ENCODE assay signal across 10 cellular contexts in genomic region chr2:222959358-222959757, GRCh38.
A peak's percentile ranks its signal among the peaks of the same experiment; 100 is the strongest.
DNase-seq lines count a peak whose midpoint lies in the region; ATAC-seq and TF ChIP-seq lines count a peak whose summit lies in the region.
"Had no signal": no experiment of that assay in that cellular context is flagged by ENCODE, and none has a peak within 500 bp of the region (broad histone marks: within the 10 kb centered on the region; RNA-seq: fewer than 3 reads in every experiment).

No MANE protein-coding gene starts in this region.

- H3K27ac ChIP-seq in HUES6 (ENCODE audit: low read depth, low read length), result peak overlapping the region; percentile 10; the same call in 1 of the 2 replicates
- H3K27ac ChIP-seq in brain microvascular endothelial cell, result no peak overlapping the region

- in situ Hi-C loops in brain microvascular endothelial cell (cut with HindIII; ENCODE audit: low pct_ligation_motif_present, low sequenced_read_pairs), result no loop called here

- H3K4me1 ChIP-seq in HUES6 (ENCODE audit: control insufficient read depth, insufficient read depth, low read length), result peaks cover 19% of the 10 kb centered on the region

- peaks cover 15% of the 10 kb centered on the region; the same call in 1 of the 2 replicates for H3K9me3 ChIP-seq in HUES6 (ENCODE audit: control insufficient read depth, insufficient read depth, low read depth, low read length)

- H3K9ac ChIP-seq in HUES6 (ENCODE audit: low read length), result peak overlapping the region; percentile 43

- peak; percentile 80 for TF ChIP-seq CTCF in brain microvascular endothelial cell (IDR thresholded peaks at IDR 0.05; ENCODE audit: low read depth, low read length, missing control alignments)

- H3K27me3 ChIP-seq in HUES6 (ENCODE audit: control insufficient read depth, insufficient read depth, low read length), result no peaks in the 10 kb centered on the region
- H3K27me3 ChIP-seq in brain microvascular endothelial cell (replicated peaks), result no peaks in the 10 kb centered on the region

- DNase-seq in AG08396 (ENCODE audit: low spot score) (peak; percentile 81), brain microvascular endothelial cell (peak; percentile 90), kidney glomerular epithelial cell (lab: John Stamatoyannopoulos, UW) (peak; percentile 93), DMS53 treated with DMSO at 0.1 percent for 48 hours (lab: John Stamatoyannopoulos, UW; ENCODE audit: unreplicated experiment) (no peak), SHP77 (lab: John Stamatoyannopoulos, UW) (no peak), NCI-H748 (lab: John Stamatoyannopoulos, UW; ENCODE audit: unreplicated experiment) (no peak)
- DNase-seq: NCI-H2081, small intestine had no signal

- H3K36me3 ChIP-seq in HUES6 (ENCODE audit: control insufficient read depth, insufficient read depth, low read length) (no peaks in the 10 kb centered on the region), brain microvascular endothelial cell (replicated peaks) (no peaks in the 10 kb centered on the region)

- no peak for ATAC-seq in HG03159 (IDR thresholded peaks at IDR 0.05; ENCODE audit: unreplicated experiment)

- no peak overlapping the region for H3K4me3 ChIP-seq in HUES6 (ENCODE audit: low read depth, low read length)
- no peak overlapping the region for H3K4me3 ChIP-seq in brain microvascular endothelial cell (ENCODE audit: low read depth, low read length)

Comparison
In these comparisons a context has a peak if more than half of its experiments do, and no peak if none do; other contexts are left out.
1. DNase-seq: peak in AG08396 (single experiment), brain microvascular endothelial cell (single experiment) and kidney glomerular epithelial cell (single experiment); none in DMS53 treated with DMSO at 0.1 percent for 48 hours (single experiment), SHP77 (0 of 2) and NCI-H748 (single experiment).